Comparison of ENCODE assay signal across 11 cellular contexts in genomic region chr5:141958773-141959172, GRCh38. TPM values are rescaled to one million over a fixed set of nuclear protein-coding genes. Genes with fewer than 3 reads are reported as not detected.
DNase-seq lines count a peak whose midpoint lies in the region; ATAC-seq, FAIRE-seq and TF ChIP-seq lines count a peak whose summit lies in the region.
"Had no signal": no experiment of that assay in that cellular context is flagged by ENCODE, and none has a peak within 500 bp of the region (broad histone marks: within the 10 kb centered on the region; RNA-seq: fewer than 3 reads in every experiment).

No MANE protein-coding gene starts in this region.

- TF ChIP-seq CTCF in foreskin keratinocyte (conservative IDR thresholded peaks at IDR 0.05), result no peak
- TF ChIP-seq CTCF in osteocyte (IDR thresholded peaks at IDR 0.05), result no peak

- ATAC-seq in foreskin keratinocyte (peak; percentile 9), HG03520 (IDR thresholded peaks at IDR 0.05; ENCODE audit: unreplicated experiment) (no peak)
- peak; percentile 34 for ATAC-seq in stimulated activated naive CD8-positive, alpha-beta T cell treated with anti-CD3 and anti-CD28 coated beads, Interleukin-15, amount 100 ng/mL, for 72 hours

- H3K4me1 Mint-ChIP-seq in stimulated activated naive CD8-positive, alpha-beta T cell treated with anti-CD3 and anti-CD28 coated beads, Interleukin-15, amount 100 ng/mL, for 72 hours, result peaks cover 47% of the 10 kb centered on the region
- H3K4me1 Mint-ChIP-seq in osteocyte (ENCODE audit: unreplicated experiment), result peaks cover 5% of the 10 kb centered on the region

- H3K9me3 Mint-ChIP-seq in stimulated activated naive CD8-positive, alpha-beta T cell treated with anti-CD3 and anti-CD28 coated beads, Interleukin-15, amount 100 ng/mL, for 72 hours, result no peaks in the 10 kb centered on the region
- no peaks in the 10 kb centered on the region for H3K9me3 Mint-ChIP-seq in osteocyte (ENCODE audit: unreplicated experiment)

- DNase-seq in activated naive CD4-positive, alpha-beta T cell treated with Interleukin-2 at 50 U/mL for 16 hours, result peak; percentile 19
- DNase-seq in activated naive CD4-positive, alpha-beta T cell treated with anti-CD3 and anti-CD28 coated beads, Interleukin-2, amount 50 U/mL, for 16 hours, result no peak
- DNase-seq in activated CD4-positive, alpha-beta T cell treated with anti-CD3 and anti-CD28 coated beads, Interleukin-2, amount 50 U/mL, for 48 hours, result peak; percentile 29 to 41
- no peak for DNase-seq in foreskin keratinocyte
- DNase-seq in stimulated activated naive CD8-positive, alpha-beta T cell treated with anti-CD3 and anti-CD28 coated beads, Interleukin-15, amount 100 ng/mL, for 72 hours, result peak in 1 of 2 donors; percentile 19
- DNase-seq in osteocyte (ENCODE audit: extremely low spot score, unreplicated experiment), result no peak
- no peak for DNase-seq in urothelium cell line (ENCODE audit: low spot score)
- DNase-seq: cerebellar nuclear complex, Karpas-422, occipital lobe had no signal

- FAIRE-seq in urothelium cell line (lab: Jason Lieb, UNC), result no peak

- peaks cover 3% of the 10 kb centered on the region for H3K4me1 ChIP-seq in foreskin keratinocyte

- H3K36me3 Mint-ChIP-seq in osteocyte (ENCODE audit: unreplicated experiment), result no peaks in the 10 kb centered on the region

- no peaks in the 10 kb centered on the region for H3K27me3 ChIP-seq in foreskin keratinocyte

- H3K4me3 Mint-ChIP-seq in stimulated activated naive CD8-positive, alpha-beta T cell treated with anti-CD3 and anti-CD28 coated beads, Interleukin-15, amount 100 ng/mL, for 72 hours, result peak overlapping the region; percentile 22 to 90
- H3K4me3 Mint-ChIP-seq in osteocyte (ENCODE audit: unreplicated experiment), result no peak overlapping the region

- no peak overlapping the region for H3K27ac ChIP-seq in foreskin keratinocyte

- peak overlapping the region in 1 of 2 donors; percentile 97 for H3K27ac Mint-ChIP-seq in stimulated activated naive CD8-positive, alpha-beta T cell treated with anti-CD3 and anti-CD28 coated beads, Interleukin-15, amount 100 ng/mL, for 72 hours
- H3K27ac Mint-ChIP-seq in osteocyte (ENCODE audit: unreplicated experiment), result no peak overlapping the region

- H3K27me3 Mint-ChIP-seq in stimulated activated naive CD8-positive, alpha-beta T cell treated with anti-CD3 and anti-CD28 coated beads, Interleukin-15, amount 100 ng/mL, for 72 hours, result no peaks in the 10 kb centered on the region
- no peaks in the 10 kb centered on the region for H3K27me3 Mint-ChIP-seq in osteocyte (ENCODE audit: unreplicated experiment)

RNA-seq across cellular contexts. Expression of gene PCDH12, which starts 0.8 kb away (rescaled TPM):
- total RNA-seq in foreskin keratinocyte, result 0.03 and 0.07 TPM in 2 replicates
- 0.01 and 0.02 TPM in 2 replicates for polyA plus RNA-seq in foreskin keratinocyte
- total RNA-seq in osteocyte, result not detected in 2 replicates

RNA-seq across cellular contexts. Expression of gene RNF14, which starts 10.1 kb away (rescaled TPM):
- total RNA-seq in foreskin keratinocyte (55.1 and 57.0 TPM in 2 replicates), osteocyte (66.8 and 73.8 TPM in 2 replicates)
- polyA plus RNA-seq in foreskin keratinocyte, result 19.8 and 23.4 TPM in 2 replicates

RNA-seq across cellular contexts. Expression of gene DELE1, which starts 35.1 kb away (rescaled TPM):
- total RNA-seq in foreskin keratinocyte (39.2 and 44.1 TPM in 2 replicates), osteocyte (60.2 and 64.1 TPM in 2 replicates)
- 26.3 and 30.0 TPM in 2 replicates for polyA plus RNA-seq in foreskin keratinocyte

RNA-seq across cellular contexts. Expression of gene GNPDA1, which starts 54.1 kb away (rescaled TPM):
- total RNA-seq in foreskin keratinocyte (37.2 and 38.1 TPM in 2 replicates), osteocyte (51.4 and 52.0 TPM in 2 replicates)
- polyA plus RNA-seq in foreskin keratinocyte, result 25.3 and 31.3 TPM in 2 replicates

Comparison
In these comparisons a context has a peak if more than half of its experiments do, and no peak if none do; other contexts are left out.
1. DNase-seq: peak in activated naive CD4-positive, alpha-beta T cell treated with Interleukin-2 at 50 U/mL for 16 hours (single experiment) and activated CD4-positive, alpha-beta T cell treated with anti-CD3 and anti-CD28 coated beads, Interleukin-2, amount 50 U/mL, for 48 hours (2 of 2); none in activated naive CD4-positive, alpha-beta T cell treated with anti-CD3 and anti-CD28 coated beads, Interleukin-2, amount 50 U/mL, for 16 hours (single experiment), foreskin keratinocyte (0 of 2), osteocyte (single experiment) and urothelium cell line (single experiment).